ENCODE assay signal across 8 cellular contexts in the genomic region with DNA sequence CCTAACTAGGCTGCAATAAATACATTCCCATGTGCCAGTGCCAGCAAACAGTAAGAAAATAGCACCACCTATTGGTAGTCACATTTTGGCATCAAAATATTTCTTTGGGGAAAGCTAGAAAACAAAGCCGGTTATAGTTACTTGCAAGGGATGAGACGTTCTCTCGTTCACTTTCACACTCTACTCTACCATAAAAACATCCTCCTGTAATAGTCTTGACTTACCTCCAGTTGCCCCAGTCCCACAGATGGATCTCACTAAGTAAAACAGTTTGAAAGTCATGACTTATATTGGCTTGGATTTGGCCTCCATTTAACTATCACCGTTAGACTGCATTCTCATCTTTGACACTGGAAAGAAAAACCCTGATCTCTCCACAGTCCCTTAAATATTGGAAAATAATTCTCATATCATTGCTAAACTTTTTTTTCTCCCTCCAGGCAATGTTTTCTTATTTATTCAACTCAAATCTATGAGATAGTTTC. TPM values are rescaled to one million over a fixed set of nuclear protein-coding genes. Genes with fewer than 3 reads are reported as not detected.
DNase-seq lines count a peak whose midpoint lies in the region; FAIRE-seq and TF ChIP-seq lines count a peak whose summit lies in the region.

No MANE protein-coding gene starts in this region.

- H3F3A ChIP-seq in SK-N-SH (replicated peaks; ENCODE audit: insufficient read depth): no peaks in the 10 kb centered on the region

- no peaks in the 10 kb centered on the region; a peak in 1 of 4 replicates for H3K4me1 ChIP-seq in SK-N-SH (ENCODE audit: control insufficient read depth in 1 of 2, insufficient read depth in 2 of 2, low read depth in 1 of 2, low read length in 1 of 2)

- no peaks in the 10 kb centered on the region for H3K79me2 ChIP-seq in SK-N-SH (ENCODE audit: insufficient read depth)

- H3K9me2 ChIP-seq in SK-N-SH: no peaks in the 10 kb centered on the region

- no peak overlapping the region for H3K9ac ChIP-seq in SK-N-SH

- TF ChIP-seq EP300 in SK-N-SH (IDR thresholded peaks at IDR 0.05; ENCODE audit: borderline replicate concordance in 1 of 2, low read depth in 1 of 2, low read length in 1 of 2): no peak

- H2AFZ ChIP-seq in SK-N-SH (ENCODE audit: low read depth): 0 out of 2 replicates have a peak overlapping the region, but pooled peaks have one; percentile 10

- peak; percentile 90 for TF ChIP-seq CTCF in SK-N-SH (IDR thresholded peaks at IDR 0.05)

- H3K27me3 ChIP-seq in SK-N-SH (ENCODE audit: insufficient read depth): 0 out of 2 replicates have a peak, but pooled peaks cover 8% of the 10 kb centered on the region

- peak overlapping the region in 1 of 2 experiments; percentile 27; a peak in 1 of 4 replicates for H3K4me3 ChIP-seq in SK-N-SH (ENCODE audit: low read depth in 2 of 2, low read length in 1 of 2)

- H3K4me2 ChIP-seq in SK-N-SH: no peak overlapping the region

- POLR2A ChIA-PET in SK-N-SH (lab: Yijun Ruan, JAX): no interaction called here

- no peak overlapping the region for H3K27ac ChIP-seq in SK-N-SH (ENCODE audit: low read depth in 2 of 2, low read length in 1 of 2)

- CTCF ChIA-PET in SK-N-SH (lab: Yijun Ruan, JAX): interaction anchor here (0.5 to 2.4 kb wide), 19 partner anchors 10 to 681 kb away, joined by 3 to 26 read pairs (median 4); a partner anchor contains a TSS

- peak; percentile 79 for TF ChIP-seq RAD21 in SK-N-SH (IDR thresholded peaks at IDR 0.05; ENCODE audit: low read length)

- peak; percentile 13 for DNase-seq in A172 (ENCODE audit: low spot score)
- DNase-seq in ELF-1 (ENCODE audit: low read depth, low spot score): peak; percentile 15
- DNase-seq in HuH-7 (ENCODE audit: low spot score): peak; percentile 20
- DNase-seq in SK-N-SH: peak; percentile 15
- DNase-seq in glomerular visceral epithelial cell (ENCODE audit: extremely low spot score): peak; percentile 41
- peak; percentile 25 for DNase-seq in stromal cell of bone marrow (ENCODE audit: low read depth)
- DNase-seq in RCC 7860 (ENCODE audit: low spot score): no peak
- no peak for DNase-seq in stimulated activated CD4-positive, alpha-beta T cell treated with anti-CD3 and anti-CD28 coated beads, Interleukin-15, amount 100 ng/mL, for 24 hours

- no peaks in the 10 kb centered on the region for H3K36me3 ChIP-seq in SK-N-SH (replicated peaks in 1 of 2; ENCODE audit: control insufficient read depth in 1 of 2, insufficient read depth in 2 of 2, low read length in 1 of 2)

- 7% methylated on average over 4 of the region's 4 CpGs for WGBS in SK-N-SH (ENCODE audit: low lambda C conversion rate)

- H3K9me3 ChIP-seq in SK-N-SH: no peaks in the 10 kb centered on the region

- FAIRE-seq in RCC 7860 (lab: Jason Lieb, UNC): no peak

- H4K20me1 ChIP-seq in SK-N-SH (ENCODE audit: insufficient read depth): no peaks in the 10 kb centered on the region

TF ChIP-seq in SK-N-SH, 30 proteins besides CTCF, POLR2A, EP300 and RAD21:
- TF ChIP-seq SMC3 (IDR thresholded peaks at IDR 0.05; ENCODE audit: low read depth, low read length): peak; percentile 62
- no peak for TF ChIP-seq EZH2phosphoT487 (IDR thresholded peaks at IDR 0.05; ENCODE audit: borderline replicate concordance, low read depth)
TF ChIP-seq in SK-N-SH: peak in this region for 1.

RNA-seq across cellular contexts. Expression of a gene that starts 9.7 kb away (rescaled TPM):
- total RNA-seq in A172 (2014; rRNA removed; shearing (Covaris generic)): not detected in 2 replicates
- polyA plus RNA-seq in SK-N-SH (2012; rRNA removed): 0.12 and 0.13 TPM in 2 replicates
- polyA plus RNA-seq in SK-N-SH (2012; cell fraction: cytosol; rRNA removed): 0.04 and 0.08 TPM in 2 replicates
- 0.29 and 0.74 TPM in 2 replicates for polyA plus RNA-seq in SK-N-SH (2012; cell fraction: nucleus; rRNA removed)

Comparison
In these comparisons a context has a peak if more than half of its experiments do, and no peak if none do; other contexts are left out.
1. DNase-seq: peak in A172 (single experiment), ELF-1 (single experiment), HuH-7 (single experiment), SK-N-SH (single experiment), glomerular visceral epithelial cell (single experiment) and stromal cell of bone marrow (single experiment); none in RCC 7860 (single experiment) and stimulated activated CD4-positive, alpha-beta T cell treated with anti-CD3 and anti-CD28 coated beads, Interleukin-15, amount 100 ng/mL, for 24 hours (single experiment).